13 cellular contexts compared by ENCODE assay signal in the genomic region with DNA sequence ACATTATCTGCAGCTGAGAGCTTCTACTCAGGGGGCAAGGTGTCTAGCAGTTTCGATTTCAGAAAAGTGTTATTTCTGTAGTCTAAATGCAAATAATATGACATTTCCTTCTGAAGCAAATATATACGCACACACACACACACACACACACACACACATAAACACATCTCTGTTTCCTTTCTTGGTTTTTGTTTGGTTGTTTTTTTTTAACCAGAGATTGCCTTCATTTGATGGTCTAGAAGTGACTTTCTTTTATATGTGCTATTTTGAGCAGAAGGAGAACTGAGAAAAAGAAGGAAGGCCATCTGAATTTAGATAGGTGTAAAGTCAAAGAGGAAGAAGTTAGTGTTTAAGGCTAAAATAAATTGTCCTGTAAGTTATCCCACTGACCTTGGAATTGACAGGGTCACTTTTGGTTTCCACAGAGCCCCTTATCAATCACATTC.
DNase-seq lines count a peak whose midpoint lies in the region; ATAC-seq and TF ChIP-seq lines count a peak whose summit lies in the region.
"Had no signal": no experiment of that assay in that cellular context is flagged by ENCODE, and none has a peak within 500 bp of the region (broad histone marks: within the 10 kb centered on the region; RNA-seq: fewer than 3 reads in every experiment).

No MANE protein-coding gene starts in this region.

- TF ChIP-seq CTCF in GM06990 (IDR thresholded peaks at IDR 0.05; ENCODE audit: insufficient read depth, low read length, poor library complexity, severe bottlenecking) (no peak), KMS-11 (conservative IDR thresholded peaks at IDR 0.05; ENCODE audit: low read depth, low read length) (no peak), prostate gland (IDR thresholded peaks at IDR 0.05) (no peak)

- peaks cover 75% of the 10 kb centered on the region for H3K4me1 ChIP-seq in KMS-11 (ENCODE audit: low read depth, poor library complexity, severe bottlenecking)
- no peaks in the 10 kb centered on the region for H3K4me1 ChIP-seq in prostate gland (replicated peaks)

- H3K27ac ChIP-seq in KMS-11 (peak overlapping the region; percentile 87), prostate gland (no peak overlapping the region)
- H3K27ac ChIP-seq: coronary artery, sigmoid colon had no signal

- H3K4me2 ChIP-seq in KMS-11: peak overlapping the region; percentile 92

- TF ChIP-seq POLR2A in prostate gland (IDR thresholded peaks at IDR 0.05): no peak

- H3K9ac ChIP-seq in KMS-11: peak overlapping the region; percentile 33; the same call in 1 of the 2 replicates

- no peaks in the 10 kb centered on the region for H3K79me2 ChIP-seq in KMS-11 (ENCODE audit: insufficient read depth, low read depth)

- H3K36me3 ChIP-seq in GM06990 (ENCODE audit: control insufficient read depth, insufficient read depth, low read length) (no peaks in the 10 kb centered on the region), KMS-11 (ENCODE audit: insufficient read depth) (no peaks in the 10 kb centered on the region), prostate gland (no peaks in the 10 kb centered on the region)

- H3K27me3 ChIP-seq in GM06990 (replicated peaks; ENCODE audit: control insufficient read depth, insufficient read depth, low read length) (no peaks in the 10 kb centered on the region), KMS-11 (ENCODE audit: insufficient read depth, low read depth) (no peaks in the 10 kb centered on the region), prostate gland (replicated peaks; ENCODE audit: insufficient read depth) (no peaks in the 10 kb centered on the region)
- H3K27me3 ChIP-seq: sigmoid colon had no signal

- intact Hi-C loops in prostate gland (cut with DNase I): no loop called here

- WGBS in prostate gland: 97% methylated on average over 2 of the region's 2 CpGs

- DNase-seq in GM06990 (ENCODE audit: extremely low read depth, insufficient read length): peak; percentile 82
- DNase-seq in A172 (ENCODE audit: low spot score): no peak
- DNase-seq in prostate gland (ENCODE audit: low spot score): no peak
- DNase-seq in GDM1 (lab: John Stamatoyannopoulos, UW): no peak
- DNase-seq in globus pallidus (ENCODE audit: low spot score): no peak
- DNase-seq: NCI-H510A treated with DMSO at 0.1 percent for 48 hours, sigmoid colon, T-helper 9 cell had no signal

- ATAC-seq in GM19397 (IDR thresholded peaks at IDR 0.05; ENCODE audit: unreplicated experiment) (peak; percentile 70), HG02885 (IDR thresholded peaks at IDR 0.05; ENCODE audit: poor library complexity, unreplicated experiment) (peak; percentile 80)
- ATAC-seq: HepG2 had no signal

- no peaks in the 10 kb centered on the region for H4K20me1 ChIP-seq in KMS-11 (ENCODE audit: insufficient read depth)

- H3K4me3 ChIP-seq in GM06990 (replicated peaks; ENCODE audit: low read depth, low read length) (no peak overlapping the region), KMS-11 (IDR thresholded peaks at IDR 0.05; ENCODE audit: insufficient read depth, low read depth, low read length) (no peak overlapping the region), prostate gland (no peak overlapping the region)
- H3K4me3 ChIP-seq: coronary artery, sigmoid colon had no signal

- H2AFZ ChIP-seq in KMS-11 (ENCODE audit: low read depth): peak overlapping the region; percentile 40

- H3K9me3 ChIP-seq in prostate gland: no peaks in the 10 kb centered on the region
- H3K9me3 ChIP-seq: sigmoid colon had no signal
